In genomic region chrX:37745835-37746234, GRCh38 we compare ENCODE assay signal across 8 cellular contexts. TPM values are rescaled to one million over a fixed set of nuclear protein-coding genes. Genes with fewer than 3 reads are reported as not detected.
DNase-seq lines count a peak whose midpoint lies in the region; ATAC-seq and TF ChIP-seq lines count a peak whose summit lies in the region.

No MANE protein-coding gene starts in this region.

- DNase-seq in GM12865 (ENCODE audit: low read depth) = peak; percentile 23
- DNase-seq in activated T-cell treated with anti-CD3 and anti-CD28 coated beads, Interleukin-2, amount 50 U/mL, for 72 hours = peak in 1 of 2 donors; percentile 36
- DNase-seq in iPS-NIHi7 (ENCODE audit: extremely low spot score) = no peak
- no peak for DNase-seq in uterus
- no peak for DNase-seq in occipital lobe (lab: John Stamatoyannopoulos, UW)
- DNase-seq in OCI-M2 (lab: John Stamatoyannopoulos, UW; ENCODE audit: unreplicated experiment) = no peak

- H3K36me3 ChIP-seq in uterus = no peaks in the 10 kb centered on the region

- no peaks in the 10 kb centered on the region for H3K9me3 ChIP-seq in uterus

- intact Hi-C loops in uterus (cut with DNase I; ENCODE audit: low total_unique reads) = no loop called here

- H3K4me3 ChIP-seq in GM12865 (ENCODE audit: low read depth, low read length) (no peak overlapping the region), uterus (no peak overlapping the region)

- ATAC-seq in GM19455 (IDR thresholded peaks at IDR 0.05; ENCODE audit: unreplicated experiment) (peak; percentile 43), HG03103 (IDR thresholded peaks at IDR 0.05; ENCODE audit: low read depth, unreplicated experiment) (peak; percentile 28)
- peak; percentile 70 to 72 for ATAC-seq in activated T-cell treated with anti-CD3 and anti-CD28 coated beads, Interleukin-2, amount 50 U/mL, for 72 hours (replicated peaks in 1 of 2)

- H3K27ac Mint-ChIP-seq in activated T-cell treated with anti-CD3 and anti-CD28 coated beads, Interleukin-2, amount 50 U/mL, for 72 hours = peak overlapping the region; percentile 76

- peaks cover 22% of the 10 kb centered on the region for H3K27me3 Mint-ChIP-seq in activated T-cell treated with anti-CD3 and anti-CD28 coated beads, Interleukin-2, amount 50 U/mL, for 72 hours (ENCODE audit: low read depth)

- no peaks in the 10 kb centered on the region for H3K9me3 Mint-ChIP-seq in activated T-cell treated with anti-CD3 and anti-CD28 coated beads, Interleukin-2, amount 50 U/mL, for 72 hours

- no peak for TF ChIP-seq POLR2A in uterus (IDR thresholded peaks at IDR 0.05)

- no peaks in the 10 kb centered on the region for H3K36me3 Mint-ChIP-seq in activated T-cell treated with anti-CD3 and anti-CD28 coated beads, Interleukin-2, amount 50 U/mL, for 72 hours (ENCODE audit: insufficient read depth in 2 of 2)

- no peak for TF ChIP-seq CTCF in GM12865 (IDR thresholded peaks at IDR 0.05; ENCODE audit: insufficient read depth, low read depth, low read length, missing control alignments)
- no peak for TF ChIP-seq CTCF in uterus (IDR thresholded peaks at IDR 0.05)

- H3K4me1 Mint-ChIP-seq in activated T-cell treated with anti-CD3 and anti-CD28 coated beads, Interleukin-2, amount 50 U/mL, for 72 hours (ENCODE audit: low read depth) = peaks cover 29% of the 10 kb centered on the region

- H3K4me1 ChIP-seq in uterus = no peaks in the 10 kb centered on the region

- no peaks in the 10 kb centered on the region for H3K27me3 ChIP-seq in uterus

- H3K27ac ChIP-seq in uterus = no peak overlapping the region

- peak overlapping the region; percentile 40 to 52 for H3K4me3 Mint-ChIP-seq in activated T-cell treated with anti-CD3 and anti-CD28 coated beads, Interleukin-2, amount 50 U/mL, for 72 hours

RNA-seq across cellular contexts. Expression of gene CYBB, which starts 34.0 kb away (rescaled TPM):
- under 1 TPM; 0.38 to 0.39 TPM for total RNA-seq in activated T-cell treated with anti-CD3 and anti-CD28 coated beads, Interleukin-2, amount 50 U/mL, for 72 hours
- total RNA-seq in uterus (10 to 100 TPM; 10.2 to 36.7 (median 21.8) TPM), occipital lobe (16.4 TPM)

Comparison
In these comparisons a context has a peak if more than half of its experiments do, and no peak if none do; other contexts are left out.
1. RNA of gene CYBB, which starts 34.0 kb away (total RNA-seq): 10.2 to 36.7 TPM in uterus and 16.4 TPM in occipital lobe (single experiment); 0.38 to 0.39 TPM in activated T-cell treated with anti-CD3 and anti-CD28 coated beads, Interleukin-2, amount 50 U/mL, for 72 hours; every median in the first group is over 4 times any median in the second.
2. Peak in every context shown above with its lines, with median percentiles within 50 percentile points of each other: ATAC-seq.